ENCODE assay signal across 9 cellular contexts in genomic region chr4:5566991-5567390, GRCh38.
"Had no signal": no experiment of that assay in that cellular context is flagged by ENCODE, and none has a peak within 500 bp of the region (broad histone marks: within the 10 kb centered on the region; RNA-seq: fewer than 3 reads in every experiment).

No MANE protein-coding gene starts in this region.

- H3K27ac Mint-ChIP-seq: HFFc6, IgD-negative memory B cell had no signal

- H2AFZ ChIP-seq: GM23248 had no signal

- H3K4me1 ChIP-seq: HAP-1 had no signal

- H3K9me3 ChIP-seq: HAP-1 had no signal

- H3K4me3 ChIP-seq: GM23248, HAP-1 had no signal

- DNase-seq: GM23248, GOT3, H7, HFFc6 had no signal

- H3K9me3 Mint-ChIP-seq: HFFc6 had no signal

- H3K36me3 Mint-ChIP-seq: IgD-negative memory B cell had no signal

- H3K36me3 ChIP-seq: HAP-1 had no signal

- H3K4me1 Mint-ChIP-seq: IgD-negative memory B cell had no signal

- H3K4me3 Mint-ChIP-seq: HFFc6, IgD-negative memory B cell had no signal

- H3K9ac ChIP-seq: GM23248 had no signal

- ATAC-seq: HCT116, HepG2 had no signal

- H3K27ac ChIP-seq: GM23248, HL-60 had no signal
